8 cellular contexts compared by ENCODE assay signal in the genomic region with DNA sequence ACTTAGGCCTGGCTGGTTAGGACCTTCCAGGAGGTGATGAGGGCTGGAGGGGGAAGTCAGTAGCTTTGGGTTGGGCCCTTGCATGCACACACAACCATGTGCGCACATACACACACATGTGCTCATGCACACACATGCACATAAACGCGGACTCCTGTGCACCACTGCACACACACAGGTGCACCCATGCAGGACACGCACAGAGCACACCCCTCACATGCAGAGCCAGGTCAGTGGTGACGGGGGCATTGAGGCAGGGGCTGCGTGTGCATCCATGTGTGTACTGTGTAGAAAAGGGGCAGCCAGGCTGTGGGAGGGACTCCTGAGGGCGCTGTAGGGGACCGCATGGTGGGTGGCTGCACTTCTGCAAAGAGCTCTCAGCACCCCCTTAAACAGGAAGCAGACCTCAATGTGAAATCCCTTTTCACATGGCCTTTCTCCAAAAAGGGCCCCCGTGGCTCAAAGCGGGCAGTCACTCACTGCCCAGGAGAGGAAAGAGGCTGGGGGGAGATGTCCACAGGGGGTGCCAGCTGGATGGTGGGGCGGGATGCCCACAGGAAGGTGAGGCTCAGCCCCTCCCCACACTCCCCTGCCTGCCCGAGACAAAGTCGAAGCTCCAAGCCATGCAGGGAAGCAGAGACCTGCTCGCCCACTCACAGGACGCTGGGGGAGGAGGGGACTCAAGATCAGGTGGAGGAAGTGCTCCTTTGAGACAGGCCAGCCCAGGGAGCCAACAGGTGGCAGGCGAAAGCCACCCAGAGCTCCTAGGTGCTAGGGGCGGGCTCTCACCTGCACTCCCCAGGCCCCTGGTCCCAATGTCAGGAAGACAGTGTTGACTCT.
DNase-seq lines count a peak whose midpoint lies in the region; ATAC-seq, FAIRE-seq and TF ChIP-seq lines count a peak whose summit lies in the region.

No MANE protein-coding gene starts in this region.

- H3K36me3 ChIP-seq in Peyer's patch = peaks cover 0 to 56% (median 0%) of the 10 kb centered on the region in 3 donors
- peaks cover 15 to 28% of the 10 kb centered on the region in 2 donors for H3K36me3 ChIP-seq in kidney (ENCODE audit: control insufficient read depth in 1 of 2, insufficient read depth in 2 of 2, low read length in 2 of 2)

- H3K9me3 ChIP-seq in Peyer's patch (no peaks in the 10 kb centered on the region), kidney (ENCODE audit: control insufficient read depth in 1 of 2, low read length in 2 of 2) (no peaks in the 10 kb centered on the region)

- H3K9ac ChIP-seq in kidney (ENCODE audit: low read length in 2 of 2) = no peak overlapping the region

- H3K27me3 ChIP-seq in Peyer's patch = no peaks in the 10 kb centered on the region

- H3K27ac ChIP-seq in Peyer's patch (peak overlapping the region; percentile 38 to 76 (median 48)), kidney (ENCODE audit: low read depth in 2 of 2, low read length in 2 of 2) (no peak overlapping the region)

- TF ChIP-seq CTCF in GM12874 (IDR thresholded peaks at IDR 0.05; ENCODE audit: insufficient read depth, low read depth, low read length) (peak; percentile 43; the same call in 1 of the 2 replicates), Peyer's patch (IDR thresholded peaks at IDR 0.05) (peak in 1 of 6 experiments; percentile 44), kidney (IDR thresholded peaks at IDR 0.05; ENCODE audit: borderline replicate concordance, extremely low read depth, insufficient read depth) (no peak)

- FAIRE-seq in kidney (lab: Jason Lieb, UNC) = no peak

- ATAC-seq in GM21723 (IDR thresholded peaks at IDR 0.05; ENCODE audit: unreplicated experiment) = peak; percentile 58

- intact Hi-C loops in kidney (cut with DNase I) = no loop called here

- CTCF ChIA-PET in HEK293T (lab: Yijun Ruan, JAX) = interaction anchor here (0.9 to 1.1 kb wide), 2 partner anchors 9 to 10 kb away, joined by 3 to 5 read pairs; no protein-coding TSS in a partner anchor

- H3K4me3 ChIP-seq in Peyer's patch (peak overlapping the region in 1 of 4 donors; percentile 1), kidney (ENCODE audit: low read length in 2 of 2) (no peak overlapping the region)

- no peak for TF ChIP-seq POLR2A in Peyer's patch (IDR thresholded peaks at IDR 0.05)

- H3K4me1 ChIP-seq in Peyer's patch (peaks cover 0 to 26% (median 22%) of the 10 kb centered on the region in 4 donors), kidney (ENCODE audit: control insufficient read depth in 1 of 2, insufficient read depth in 1 of 2, low read depth in 1 of 2, low read length in 2 of 2) (no peaks in the 10 kb centered on the region)

- DNase-seq in Peyer's patch (peak; percentile 47 to 88 (median 86)), kidney (peak; percentile 72), HEK293T (ENCODE audit: extremely low spot score) (no peak), NCI-H69 (lab: John Stamatoyannopoulos, UW) (no peak), NCI-H146 treated with DMSO at 0.1 percent for 48 hours (lab: John Stamatoyannopoulos, UW; ENCODE audit: unreplicated experiment) (no peak)
- no peak for DNase-seq in activated CD4-positive, CD25-positive, alpha-beta regulatory T cell (lab: John Stamatoyannopoulos, UW)

- POLR2A ChIA-PET in HEK293T (lab: Yijun Ruan, JAX) = no interaction called here

TF ChIP-seq in HEK293T, 16 proteins besides CTCF, POLR2A, EP300 and RAD21:
- no peak for TF ChIP-seq ARNT (IDR thresholded peaks at IDR 0.05)
- no peak for TF ChIP-seq TARDBP (IDR thresholded peaks at IDR 0.05)
- TF ChIP-seq FOXK2 (IDR thresholded peaks at IDR 0.05) = no peak
- TF ChIP-seq ZNF384 (IDR thresholded peaks at IDR 0.05) = no peak
- TF ChIP-seq, protein P1, sequence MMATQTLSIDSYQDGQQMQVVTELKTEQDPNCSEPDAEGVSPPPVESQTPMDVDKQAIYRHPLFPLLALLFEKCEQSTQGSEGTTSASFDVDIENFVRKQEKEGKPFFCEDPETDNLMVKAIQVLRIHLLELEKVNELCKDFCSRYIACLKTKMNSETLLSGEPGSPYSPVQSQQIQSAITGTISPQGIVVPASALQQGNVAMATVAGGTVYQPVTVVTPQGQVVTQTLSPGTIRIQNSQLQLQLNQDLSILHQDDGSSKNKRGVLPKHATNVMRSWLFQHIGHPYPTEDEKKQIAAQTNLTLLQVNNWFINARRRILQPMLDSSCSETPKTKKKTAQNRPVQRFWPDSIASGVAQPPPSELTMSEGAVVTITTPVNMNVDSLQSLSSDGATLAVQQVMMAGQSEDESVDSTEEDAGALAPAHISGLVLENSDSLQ (IDR thresholded peaks at IDR 0.05) = no peak
- no peak for TF ChIP-seq FOXA1 (IDR thresholded peaks at IDR 0.05)
- no peak for TF ChIP-seq ELF4 (IDR thresholded peaks at IDR 0.05)
- TF ChIP-seq NFRKB (IDR thresholded peaks at IDR 0.05) = no peak
- no peak for TF ChIP-seq LEF1 (IDR thresholded peaks at IDR 0.05; ENCODE audit: borderline replicate concordance)
- TF ChIP-seq L3MBTL2 (conservative IDR thresholded peaks at IDR 0.05) = no peak
- TF ChIP-seq FOXM1 (IDR thresholded peaks at IDR 0.05; ENCODE audit: borderline replicate concordance) = no peak
- TF ChIP-seq CTBP1 (IDR thresholded peaks at IDR 0.05; ENCODE audit: borderline replicate concordance) = no peak
- no peak for TF ChIP-seq SP1 (IDR thresholded peaks at IDR 0.05)
- TF ChIP-seq HDGF (IDR thresholded peaks at IDR 0.05; ENCODE audit: borderline replicate concordance) = no peak
- no peak for TF ChIP-seq SUZ12 (IDR thresholded peaks at IDR 0.05)
- TF ChIP-seq BHLHE40 (IDR thresholded peaks at IDR 0.05; ENCODE audit: borderline replicate concordance) = no peak
TF ChIP-seq in HEK293T: peak in this region for 0.

Comparison
In these comparisons a context has a peak if more than half of its experiments do, and no peak if none do; other contexts are left out.
1. DNase-seq: peak in Peyer's patch (3 of 3) and kidney (single experiment); none in HEK293T (single experiment), NCI-H69 (single experiment), NCI-H146 treated with DMSO at 0.1 percent for 48 hours (single experiment) and activated CD4-positive, CD25-positive, alpha-beta regulatory T cell (0 of 4).
2. H3K27ac ChIP-seq: peak in Peyer's patch (4 of 4); none in kidney (0 of 2).